In the genomic region with DNA sequence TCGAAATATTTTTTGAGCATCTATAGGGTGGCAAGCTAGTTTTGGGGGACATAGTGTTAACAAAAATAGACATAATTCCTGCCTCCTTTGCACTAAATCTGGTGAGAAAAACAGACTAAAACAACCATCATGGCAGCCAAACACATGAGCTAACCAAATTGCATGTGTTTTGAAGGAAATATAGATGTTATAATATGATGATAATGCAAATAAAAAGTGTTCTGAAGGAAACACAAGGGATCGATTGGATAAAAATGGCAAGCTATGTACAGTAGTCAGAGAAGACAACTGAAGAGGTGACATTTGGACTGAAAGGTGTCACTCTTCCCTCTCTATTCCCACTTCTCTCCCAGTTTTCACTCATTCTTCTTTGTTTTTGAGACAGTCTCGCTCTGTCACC, we compare ENCODE assay signal across 9 cellular contexts.
"Had no signal": no experiment of that assay in that cellular context is flagged by ENCODE, and none has a peak within 500 bp of the region (broad histone marks: within the 10 kb centered on the region; RNA-seq: fewer than 3 reads in every experiment).

No MANE protein-coding gene starts in this region.

- H3K4me1 Mint-ChIP-seq: IgD-negative memory B cell had no signal

- ATAC-seq: HCT116 had no signal

- H3K4me1 ChIP-seq: HAP-1 had no signal

- H3K9me3 ChIP-seq: HAP-1 had no signal

- H3K4me3 Mint-ChIP-seq: HFFc6, IgD-negative memory B cell had no signal

- H3K27ac ChIP-seq: GM23248, HL-60 had no signal

- H3K27ac Mint-ChIP-seq: HFFc6, IgD-negative memory B cell had no signal

- H3K36me3 Mint-ChIP-seq: IgD-negative memory B cell had no signal

- H3K4me3 ChIP-seq: GM23248, HAP-1 had no signal

- DNase-seq: GM23248, GOT3, H7, HFFc6, KG1 had no signal
